1 cellular context compared by ENCODE assay signal in genomic region chrX:45745479-45745878, GRCh38.
TF ChIP-seq lines count a peak whose summit lies in the region.

No MANE protein-coding gene starts in this region.

TF ChIP-seq in IMR-90, 13 proteins besides CTCF, POLR2A, EP300 and RAD21:
- no peak for TF ChIP-seq ELK1 (IDR thresholded peaks at IDR 0.05; ENCODE audit: borderline replicate concordance, low read depth, low read length)
- TF ChIP-seq MAZ (IDR thresholded peaks at IDR 0.05; ENCODE audit: borderline replicate concordance, low read depth, low read length): no peak
- no peak for TF ChIP-seq RCOR1 (IDR thresholded peaks at IDR 0.05; ENCODE audit: insufficient replicate concordance, low read length)
- TF ChIP-seq MXI1 (IDR thresholded peaks at IDR 0.05; ENCODE audit: borderline replicate concordance, low read depth, low read length): no peak
- no peak for TF ChIP-seq CEBPB (IDR thresholded peaks at IDR 0.05; ENCODE audit: low read depth, low read length)
- no peak for TF ChIP-seq BHLHE40 (IDR thresholded peaks at IDR 0.05; ENCODE audit: low read depth, low read length)
- no peak for TF ChIP-seq USF2 (IDR thresholded peaks at IDR 0.05; ENCODE audit: low read depth, low read length)
- no peak for TF ChIP-seq SMC3 (IDR thresholded peaks at IDR 0.05; ENCODE audit: low read depth, low read length)
- no peak for TF ChIP-seq NFE2L2 (IDR thresholded peaks at IDR 0.05; ENCODE audit: low read depth, low read length)
- TF ChIP-seq MAFK (IDR thresholded peaks at IDR 0.05; ENCODE audit: low read depth, low read length): no peak
- TF ChIP-seq CHD1 (IDR thresholded peaks at IDR 0.05; ENCODE audit: low read depth, low read length): no peak
- no peak for TF ChIP-seq RFX5 (IDR thresholded peaks at IDR 0.05; ENCODE audit: low read depth, low read length)
- no peak for TF ChIP-seq FOS (IDR thresholded peaks at IDR 0.05; ENCODE audit: low read depth, low read length)
